In genomic region chr9:37144762-37145161, GRCh38 we compare ENCODE assay signal across 10 cellular contexts. TPM values are rescaled to one million over a fixed set of nuclear protein-coding genes. Genes with fewer than 3 reads are reported as not detected.
DNase-seq lines count a peak whose midpoint lies in the region; ATAC-seq lines count a peak whose summit lies in the region.
"Had no signal": no experiment of that assay in that cellular context is flagged by ENCODE, and none has a peak within 500 bp of the region (broad histone marks: within the 10 kb centered on the region; RNA-seq: fewer than 3 reads in every experiment).

No MANE protein-coding gene starts in this region.

- H3K36me3 Mint-ChIP-seq in stimulated activated naive CD8-positive, alpha-beta T cell treated with anti-CD3 and anti-CD28 coated beads, Interleukin-15, Interleukin-2, amounts not matched to agents 100 ng/mL and 50 ng/mL, for 24 hours (ENCODE audit: low read depth): peaks cover 55% of the 10 kb centered on the region
- peaks cover 29% of the 10 kb centered on the region for H3K36me3 Mint-ChIP-seq in activated CD4-positive, alpha-beta T cell treated with anti-CD3 and anti-CD28 coated beads, Interleukin-2, amount 10 ng/mL, durations not matched to agents 24 days and 14 days (ENCODE audit: low read depth)

- peaks cover 68% of the 10 kb centered on the region for H3K4me1 Mint-ChIP-seq in stimulated activated naive CD8-positive, alpha-beta T cell treated with anti-CD3 and anti-CD28 coated beads, Interleukin-15, Interleukin-2, amounts not matched to agents 100 ng/mL and 50 ng/mL, for 24 hours (ENCODE audit: low read depth)
- peaks cover 23% of the 10 kb centered on the region for H3K4me1 Mint-ChIP-seq in activated CD4-positive, alpha-beta T cell treated with anti-CD3 and anti-CD28 coated beads, Interleukin-2, amount 10 ng/mL, durations not matched to agents 24 days and 14 days

- no peak for DNase-seq in stimulated activated naive CD8-positive, alpha-beta T cell treated with anti-CD3 and anti-CD28 coated beads, Interleukin-15, Interleukin-2, amounts not matched to agents 100 U/mL and 50 U/mL, for 24 hours
- DNase-seq in astrocyte of the hippocampus (ENCODE audit: low read depth, low spot score) (peak; percentile 34), NOMO-1 (lab: John Stamatoyannopoulos, UW; ENCODE audit: unreplicated experiment in 2 of 2) (no peak), NOMO-1 treated with dmso at 0.1 percent for 144 hours (lab: John Stamatoyannopoulos, UW; ENCODE audit: unreplicated experiment) (no peak), NCI-H1930 (lab: John Stamatoyannopoulos, UW) (no peak)
- DNase-seq in activated CD4-positive, alpha-beta T cell treated with anti-CD3 and anti-CD28 coated beads, Interleukin-2, amount 10 ng/mL, durations not matched to agents 24 days and 14 days: no peak
- DNase-seq: activated T-cell treated with anti-CD3 and anti-CD28 coated beads, Interleukin-2, amount 50 U/mL, for 48 hours; occipital lobe had no signal

- no peaks in the 10 kb centered on the region for H3K27me3 Mint-ChIP-seq in stimulated activated naive CD8-positive, alpha-beta T cell treated with anti-CD3 and anti-CD28 coated beads, Interleukin-15, Interleukin-2, amounts not matched to agents 100 ng/mL and 50 ng/mL, for 24 hours
- no peaks in the 10 kb centered on the region for H3K27me3 Mint-ChIP-seq in activated CD4-positive, alpha-beta T cell treated with anti-CD3 and anti-CD28 coated beads, Interleukin-2, amount 10 ng/mL, durations not matched to agents 24 days and 14 days

- H3K27ac Mint-ChIP-seq in stimulated activated naive CD8-positive, alpha-beta T cell treated with anti-CD3 and anti-CD28 coated beads, Interleukin-15, Interleukin-2, amounts not matched to agents 100 ng/mL and 50 ng/mL, for 24 hours: peak overlapping the region; percentile 1
- H3K27ac Mint-ChIP-seq in activated CD4-positive, alpha-beta T cell treated with anti-CD3 and anti-CD28 coated beads, Interleukin-2, amount 10 ng/mL, durations not matched to agents 24 days and 14 days: no peak overlapping the region

- intact Hi-C loops in activated CD4-positive, alpha-beta T cell treated with anti-CD3 and anti-CD28 coated beads, Interleukin-2, amount 10 ng/mL, durations not matched to agents 24 days and 14 days (cut with micrococcal nuclease): loop anchor here (5.0 to 10.0 kb wide), 2 partner anchors 43 to 180 kb away; no protein-coding TSS in a partner anchor

- no peaks in the 10 kb centered on the region for H3K9me3 Mint-ChIP-seq in stimulated activated naive CD8-positive, alpha-beta T cell treated with anti-CD3 and anti-CD28 coated beads, Interleukin-15, Interleukin-2, amounts not matched to agents 100 ng/mL and 50 ng/mL, for 24 hours
- H3K9me3 Mint-ChIP-seq in activated CD4-positive, alpha-beta T cell treated with anti-CD3 and anti-CD28 coated beads, Interleukin-2, amount 10 ng/mL, durations not matched to agents 24 days and 14 days: no peaks in the 10 kb centered on the region

- ATAC-seq in stimulated activated naive CD8-positive, alpha-beta T cell treated with anti-CD3 and anti-CD28 coated beads, Interleukin-15, Interleukin-2, amounts not matched to agents 100 U/mL and 50 U/mL, for 24 hours: no peak
- ATAC-seq in HG03175 (IDR thresholded peaks at IDR 0.05; ENCODE audit: unreplicated experiment): peak; percentile 54

- no peak overlapping the region for H3K4me3 Mint-ChIP-seq in stimulated activated naive CD8-positive, alpha-beta T cell treated with anti-CD3 and anti-CD28 coated beads, Interleukin-15, Interleukin-2, amounts not matched to agents 100 ng/mL and 50 ng/mL, for 24 hours
- H3K4me3 Mint-ChIP-seq in activated CD4-positive, alpha-beta T cell treated with anti-CD3 and anti-CD28 coated beads, Interleukin-2, amount 10 ng/mL, durations not matched to agents 24 days and 14 days: no peak overlapping the region

RNA-seq across cellular contexts. Expression of gene ZCCHC7, which starts 24.4 kb away (rescaled TPM):
- total RNA-seq in activated CD4-positive, alpha-beta T cell treated with anti-CD3 and anti-CD28 coated beads, Interleukin-2, amount 10 ng/mL, durations not matched to agents 24 days and 14 days: 24.2 and 25.3 TPM in 2 replicates
